13 cellular contexts compared by ENCODE assay signal in the genomic region with DNA sequence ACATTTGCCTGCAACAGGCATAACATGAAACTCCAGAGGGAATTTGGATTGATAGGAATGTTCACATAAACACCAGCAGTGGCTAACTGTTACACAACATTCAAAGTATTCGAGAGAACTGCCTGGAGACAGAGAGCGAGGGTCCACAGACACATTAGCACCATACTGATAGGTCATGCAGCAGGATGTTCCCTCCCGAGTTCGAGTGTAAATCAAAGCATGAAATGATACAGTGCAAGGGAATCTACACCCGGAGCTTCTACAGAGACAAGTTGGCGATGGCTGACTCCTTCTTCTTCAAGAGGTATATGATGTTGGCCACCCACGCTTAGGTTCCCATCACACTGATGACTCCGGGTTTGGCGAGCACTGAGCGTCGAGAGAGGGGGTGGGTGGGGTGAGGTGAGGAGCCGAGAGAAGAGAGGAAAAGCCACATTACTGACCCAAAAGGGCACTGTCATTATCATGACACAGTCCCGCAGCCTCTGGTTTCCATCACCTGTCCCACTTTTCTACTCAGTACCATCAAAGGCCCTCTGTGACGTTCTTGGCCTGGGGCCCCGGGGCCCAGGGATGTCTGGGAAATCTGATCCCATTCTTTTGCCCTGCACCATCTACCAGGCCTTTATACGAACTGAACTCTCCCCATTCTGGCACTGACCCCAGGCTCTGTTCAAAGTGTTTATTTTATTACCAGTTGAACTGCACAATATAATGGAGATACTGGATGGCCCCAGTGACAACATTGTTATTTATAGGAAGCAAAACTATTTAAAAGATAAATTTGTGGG.
A peak's percentile ranks its signal among the peaks of the same experiment; 100 is the strongest.
DNase-seq lines count a peak whose midpoint lies in the region; ATAC-seq and TF ChIP-seq lines count a peak whose summit lies in the region.
"Had no signal": no experiment of that assay in that cellular context is flagged by ENCODE, and none has a peak within 500 bp of the region (broad histone marks: within the 10 kb centered on the region; RNA-seq: fewer than 3 reads in every experiment).

No MANE protein-coding gene starts in this region.

- DNase-seq in EL (peak; percentile 32), SJSA1 (ENCODE audit: low read depth in 1 of 2, low spot score in 2 of 2) (peak in 1 of 2 experiments; percentile 61), hepatocyte (ENCODE audit: low spot score) (peak; percentile 28), smooth muscle cell (lab: John Stamatoyannopoulos, UW; ENCODE audit: unreplicated experiment) (no peak), spleen (no peak), SKM-1 treated with dmso at 0.1 percent for 144 hours (lab: John Stamatoyannopoulos, UW; ENCODE audit: unreplicated experiment) (no peak)
- DNase-seq: activated CD4-positive, alpha-beta T cell treated with anti-CD3 and anti-CD28 coated beads for 48 hours; activated effector memory CD4-positive, alpha-beta T cell treated with anti-CD3 and anti-CD28 coated beads, Interleukin-2, amount 50 U/mL, for 16 hours; cortex of kidney; NCI-H774; stimulated activated naive CD8-positive, alpha-beta T cell treated with anti-CD3 and anti-CD28 coated beads, Interleukin-15, amount 100 ng/mL, for 72 hours had no signal

- no peaks in the 10 kb centered on the region for H4K20me1 ChIP-seq in hepatocyte (ENCODE audit: insufficient read depth, poor library complexity, severe bottlenecking)
- H4K20me1 ChIP-seq in smooth muscle cell (ENCODE audit: low read depth), result peaks cover 8% of the 10 kb centered on the region

- ATAC-seq in GM21390 (IDR thresholded peaks at IDR 0.05; ENCODE audit: unreplicated experiment) (no peak), HG03439 (IDR thresholded peaks at IDR 0.05; ENCODE audit: unreplicated experiment) (no peak)
- ATAC-seq: stimulated activated naive CD8-positive, alpha-beta T cell treated with anti-CD3 and anti-CD28 coated beads, Interleukin-15, amount 100 ng/mL, for 72 hours had no signal

- intact Hi-C loops in spleen (cut with DNase I; ENCODE audit: low total_unique reads), result no loop called here

- peak overlapping the region; percentile 1 for H3K9ac ChIP-seq in smooth muscle cell (ENCODE audit: low read depth)

- H3K27ac ChIP-seq in SJSA1 (peak overlapping the region; percentile 12; the same call in 1 of the 2 replicates), hepatocyte (peak overlapping the region; percentile 90), smooth muscle cell (ENCODE audit: low read depth) (peak overlapping the region; percentile 91), spleen (no peak overlapping the region)

- H3K79me2 ChIP-seq in hepatocyte (no peaks in the 10 kb centered on the region), smooth muscle cell (ENCODE audit: low read depth) (peaks cover 7% of the 10 kb centered on the region)

- TF ChIP-seq CTCF in hepatocyte (IDR thresholded peaks at IDR 0.05; ENCODE audit: poor library complexity), result no peak
- no peak for TF ChIP-seq CTCF in smooth muscle cell (IDR thresholded peaks at IDR 0.05; ENCODE audit: borderline replicate concordance, insufficient read depth, poor library complexity, severe bottlenecking)
- no peak for TF ChIP-seq CTCF in spleen (IDR thresholded peaks at IDR 0.05 in 8 of 11, conservative IDR thresholded peaks at IDR 0.05 in 3 of 11)

- no peaks in the 10 kb centered on the region for H3K9me2 ChIP-seq in hepatocyte (replicated peaks; ENCODE audit: insufficient read depth)

- H3F3A ChIP-seq in smooth muscle cell (ENCODE audit: low read depth), result peaks cover 88% of the 10 kb centered on the region

- H3K4me2 ChIP-seq in hepatocyte, result no peak overlapping the region
- H3K4me2 ChIP-seq in smooth muscle cell, result peak overlapping the region; percentile 32

- no peak for TF ChIP-seq POLR2A in spleen (IDR thresholded peaks at IDR 0.05)

- H3K4me3 ChIP-seq in SJSA1 (no peak overlapping the region), hepatocyte (no peak overlapping the region), smooth muscle cell (no peak overlapping the region), spleen (no peak overlapping the region)

- H2AFZ ChIP-seq in hepatocyte (no peak overlapping the region), smooth muscle cell (ENCODE audit: low read depth) (no peak overlapping the region)

- H3K9me3 ChIP-seq in SJSA1 (replicated peaks) (no peaks in the 10 kb centered on the region), hepatocyte (ENCODE audit: low read depth) (no peaks in the 10 kb centered on the region), smooth muscle cell (replicated peaks; ENCODE audit: low read depth) (no peaks in the 10 kb centered on the region), spleen (no peaks in the 10 kb centered on the region)

- H3K36me3 ChIP-seq in SJSA1 (peaks cover 44% of the 10 kb centered on the region), hepatocyte (replicated peaks; ENCODE audit: insufficient read depth, low read depth) (no peaks in the 10 kb centered on the region), smooth muscle cell (ENCODE audit: low read depth) (peaks cover under 1% of the 10 kb centered on the region), spleen (no peaks in the 10 kb centered on the region)

- WGBS in hepatocyte (ENCODE audit: low lambda C conversion rate, missing lambda C conversion rate), result 48% methylated on average over 16 of the region's 16 CpGs
- 22% methylated on average over 16 of the region's 16 CpGs for WGBS in smooth muscle cell (ENCODE audit: low lambda C conversion rate)
- WGBS in spleen, 5 donors, result 71 to 80% (median 77%) methylated on average over 16 of the region's 16 CpGs

- H3K27me3 ChIP-seq in SJSA1 (replicated peaks) (no peaks in the 10 kb centered on the region), hepatocyte (no peaks in the 10 kb centered on the region), smooth muscle cell (ENCODE audit: low read depth) (no peaks in the 10 kb centered on the region), spleen (replicated peaks in 1 of 7) (peaks cover 0 to 18% (median 0%) of the 10 kb centered on the region in 7 donors)

- H3K4me1 ChIP-seq in SJSA1 (replicated peaks), result peaks cover 33% of the 10 kb centered on the region
- H3K4me1 ChIP-seq in hepatocyte (ENCODE audit: insufficient read depth), result peaks cover 42% of the 10 kb centered on the region
- H3K4me1 ChIP-seq in smooth muscle cell (ENCODE audit: low read depth), result peaks cover 5% of the 10 kb centered on the region
- H3K4me1 ChIP-seq in spleen, result no peaks in the 10 kb centered on the region

Comparison
In these comparisons a context has a peak if more than half of its experiments do, and no peak if none do; other contexts are left out.
1. DNase-seq: peak in EL (single experiment) and hepatocyte (single experiment); none in smooth muscle cell (single experiment), spleen (single experiment) and SKM-1 treated with dmso at 0.1 percent for 144 hours (single experiment).
2. H3K27ac ChIP-seq: peak in SJSA1 (single experiment), hepatocyte (single experiment) and smooth muscle cell (single experiment); none in spleen (0 of 8).